1 cellular context compared by ENCODE assay signal in the genomic region with DNA sequence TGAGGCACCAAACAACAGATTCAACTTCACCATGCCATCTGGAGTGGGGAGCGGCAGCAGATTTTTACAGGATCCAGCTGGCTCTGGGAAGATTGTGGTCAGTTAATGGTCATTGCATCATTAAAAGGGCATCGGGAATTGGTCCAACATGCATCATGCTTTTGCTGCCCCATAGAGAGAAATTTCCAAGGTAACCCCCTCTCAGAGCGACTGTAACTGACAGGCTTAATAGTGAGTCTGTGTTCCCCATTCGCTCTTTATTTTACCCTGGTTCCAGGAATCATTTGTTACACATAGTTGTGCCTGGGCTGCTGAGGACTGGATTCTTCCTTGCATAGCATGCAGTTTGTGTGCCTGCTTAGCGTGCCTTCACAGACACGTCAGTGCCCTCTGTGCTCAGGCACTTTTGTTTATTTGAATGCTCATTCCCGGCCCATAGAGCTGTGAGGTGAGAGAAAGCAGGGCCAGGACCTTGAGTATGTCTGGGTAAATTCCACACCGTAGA.
TF ChIP-seq lines count a peak whose summit lies in the region.

No MANE protein-coding gene starts in this region.

TF ChIP-seq in GM23338, 12 proteins besides CTCF, POLR2A, EP300 and RAD21 (continued from another document):
- TF ChIP-seq, protein P1, sequence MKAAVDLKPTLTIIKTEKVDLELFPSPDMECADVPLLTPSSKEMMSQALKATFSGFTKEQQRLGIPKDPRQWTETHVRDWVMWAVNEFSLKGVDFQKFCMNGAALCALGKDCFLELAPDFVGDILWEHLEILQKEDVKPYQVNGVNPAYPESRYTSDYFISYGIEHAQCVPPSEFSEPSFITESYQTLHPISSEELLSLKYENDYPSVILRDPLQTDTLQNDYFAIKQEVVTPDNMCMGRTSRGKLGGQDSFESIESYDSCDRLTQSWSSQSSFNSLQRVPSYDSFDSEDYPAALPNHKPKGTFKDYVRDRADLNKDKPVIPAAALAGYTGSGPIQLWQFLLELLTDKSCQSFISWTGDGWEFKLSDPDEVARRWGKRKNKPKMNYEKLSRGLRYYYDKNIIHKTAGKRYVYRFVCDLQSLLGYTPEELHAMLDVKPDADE (IDR thresholded peaks at IDR 0.05), result no peak
- TF ChIP-seq ZNF331 (CRISPR knock-in tag; IDR thresholded peaks at IDR 0.05; ENCODE audit: low read depth) (no peak), CREB1 (CRISPR knock-in tag; IDR thresholded peaks at IDR 0.05; ENCODE audit: low read depth) (no peak), ZNF114 (CRISPR knock-in tag; IDR thresholded peaks at IDR 0.05) (no peak), EZH2 (IDR thresholded peaks at IDR 0.05; ENCODE audit: low read depth, unreplicated experiment) (no peak), POLR2AphosphoS5 (IDR thresholded peaks at IDR 0.05; ENCODE audit: low read depth) (no peak)
- TF ChIP-seq, protein P2, sequence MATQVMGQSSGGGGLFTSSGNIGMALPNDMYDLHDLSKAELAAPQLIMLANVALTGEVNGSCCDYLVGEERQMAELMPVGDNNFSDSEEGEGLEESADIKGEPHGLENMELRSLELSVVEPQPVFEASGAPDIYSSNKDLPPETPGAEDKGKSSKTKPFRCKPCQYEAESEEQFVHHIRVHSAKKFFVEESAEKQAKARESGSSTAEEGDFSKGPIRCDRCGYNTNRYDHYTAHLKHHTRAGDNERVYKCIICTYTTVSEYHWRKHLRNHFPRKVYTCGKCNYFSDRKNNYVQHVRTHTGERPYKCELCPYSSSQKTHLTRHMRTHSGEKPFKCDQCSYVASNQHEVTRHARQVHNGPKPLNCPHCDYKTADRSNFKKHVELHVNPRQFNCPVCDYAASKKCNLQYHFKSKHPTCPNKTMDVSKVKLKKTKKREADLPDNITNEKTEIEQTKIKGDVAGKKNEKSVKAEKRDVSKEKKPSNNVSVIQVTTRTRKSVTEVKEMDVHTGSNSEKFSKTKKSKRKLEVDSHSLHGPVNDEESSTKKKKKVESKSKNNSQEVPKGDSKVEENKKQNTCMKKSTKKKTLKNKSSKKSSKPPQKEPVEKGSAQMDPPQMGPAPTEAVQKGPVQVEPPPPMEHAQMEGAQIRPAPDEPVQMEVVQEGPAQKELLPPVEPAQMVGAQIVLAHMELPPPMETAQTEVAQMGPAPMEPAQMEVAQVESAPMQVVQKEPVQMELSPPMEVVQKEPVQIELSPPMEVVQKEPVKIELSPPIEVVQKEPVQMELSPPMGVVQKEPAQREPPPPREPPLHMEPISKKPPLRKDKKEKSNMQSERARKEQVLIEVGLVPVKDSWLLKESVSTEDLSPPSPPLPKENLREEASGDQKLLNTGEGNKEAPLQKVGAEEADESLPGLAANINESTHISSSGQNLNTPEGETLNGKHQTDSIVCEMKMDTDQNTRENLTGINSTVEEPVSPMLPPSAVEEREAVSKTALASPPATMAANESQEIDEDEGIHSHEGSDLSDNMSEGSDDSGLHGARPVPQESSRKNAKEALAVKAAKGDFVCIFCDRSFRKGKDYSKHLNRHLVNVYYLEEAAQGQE (IDR thresholded peaks at IDR 0.05; ENCODE audit: unreplicated experiment), result no peak
